Comparison of ENCODE assay signal across 14 cellular contexts in genomic region chr2:109702250-109702985, GRCh38.
DNase-seq lines count a peak whose midpoint lies in the region; ATAC-seq and TF ChIP-seq lines count a peak whose summit lies in the region.
"Had no signal": no experiment of that assay in that cellular context is flagged by ENCODE, and none has a peak within 500 bp of the region (broad histone marks: within the 10 kb centered on the region; RNA-seq: fewer than 3 reads in every experiment).

No MANE protein-coding gene starts in this region.

- CTCF ChIA-PET in CD8-positive, alpha-beta T cell (lab: Charles Lee) = no interaction called here

- no peak for ATAC-seq in CD8-positive, alpha-beta T cell
- ATAC-seq: Right ventricle myocardium inferior; stimulated activated memory B cell treated with anti-CD40 and anti-IgM and Interleukin-4, amounts not matched to agents 10 μg/mL and 1 μg/mL and 100 μg/mL, for 72 hours had no signal

- H3K27ac Mint-ChIP-seq in CD8-positive, alpha-beta T cell = no peak overlapping the region
- H3K27ac Mint-ChIP-seq: activated naive CD8-positive, alpha-beta T cell; B cell; stimulated activated memory B cell treated with anti-CD40 and anti-IgM and Interleukin-4, amounts not matched to agents 10 μg/mL and 1 μg/mL and 100 μg/mL, for 72 hours had no signal

- peaks cover 0 to 4% (median 2%) of the 10 kb centered on the region in 4 donors for H3K4me1 ChIP-seq in liver (ENCODE audit: control insufficient read depth in 4 of 4, insufficient read depth in 4 of 4, low read length in 3 of 4)
- H3K4me1 ChIP-seq in CD8-positive, alpha-beta T cell (ENCODE audit: insufficient read depth, low read length) = no peaks in the 10 kb centered on the region

- H3K4me3 ChIP-seq in AG09309 (ENCODE audit: control insufficient read depth, low read depth, low read length) (no peak overlapping the region), choroid plexus epithelial cell (ENCODE audit: low read depth, low read length) (no peak overlapping the region), liver (ENCODE audit: low read depth in 1 of 3, low read length in 3 of 3) (no peak overlapping the region), dorsolateral prefrontal cortex (no peak overlapping the region)
- H3K4me3 ChIP-seq in CD8-positive, alpha-beta T cell (ENCODE audit: low read depth, low read length) = no peak overlapping the region

- H3K27me3 Mint-ChIP-seq in CD8-positive, alpha-beta T cell (ENCODE audit: low read depth) = peaks cover 27% of the 10 kb centered on the region

- intact Hi-C loops in dorsolateral prefrontal cortex (cut with DNase I) = no loop called here
- intact Hi-C loops in CD8-positive, alpha-beta T cell (cut with DNase I, micrococcal nuclease) = no loop called here

- 52% methylated on average over 9 of the region's 9 CpGs for WGBS in liver

- TF ChIP-seq CTCF in AG09309 (IDR thresholded peaks at IDR 0.05; ENCODE audit: control insufficient read depth, insufficient read depth, low read depth, low read length, missing control alignments) (no peak), choroid plexus epithelial cell (conservative IDR thresholded peaks at IDR 0.05; ENCODE audit: low read depth, low read length) (no peak), liver (IDR thresholded peaks at IDR 0.05; ENCODE audit: low read depth, low read length, missing input control) (no peak), dorsolateral prefrontal cortex (IDR thresholded peaks at IDR 0.05 in 54 of 56, conservative IDR thresholded peaks at IDR 0.05 in 2 of 56; ENCODE audit: low read depth in 1 of 56, partially characterized antibody in 56 of 56) (no peak)
- no peak for TF ChIP-seq CTCF in CD8-positive, alpha-beta T cell (IDR thresholded peaks at IDR 0.05)

- H3K9me3 ChIP-seq in liver (ENCODE audit: control insufficient read depth in 4 of 4, low read length in 3 of 4) = no peaks in the 10 kb centered on the region
- H3K9me3 ChIP-seq in CD8-positive, alpha-beta T cell (ENCODE audit: low read length) = no peaks in the 10 kb centered on the region

- H3K27ac ChIP-seq in liver (ENCODE audit: low read depth in 1 of 2, low read length in 2 of 2) (peak overlapping the region; percentile 0 to 33), dorsolateral prefrontal cortex (no peak overlapping the region)
- no peak overlapping the region for H3K27ac ChIP-seq in CD8-positive, alpha-beta T cell (ENCODE audit: low read depth, low read length)

- POLR2A ChIA-PET in CD8-positive, alpha-beta T cell (lab: Charles Lee) = no interaction called here

- TF ChIP-seq RAD21 in liver (IDR thresholded peaks at IDR 0.05) = no peak

- H3K36me3 Mint-ChIP-seq in CD8-positive, alpha-beta T cell = no peaks in the 10 kb centered on the region
- H3K36me3 Mint-ChIP-seq: activated naive CD8-positive, alpha-beta T cell; stimulated activated memory B cell treated with anti-CD40 and anti-IgM and Interleukin-4, amounts not matched to agents 10 μg/mL and 1 μg/mL and 100 μg/mL, for 72 hours had no signal

- no peak overlapping the region for H3K4me3 Mint-ChIP-seq in CD8-positive, alpha-beta T cell
- H3K4me3 Mint-ChIP-seq: activated naive CD8-positive, alpha-beta T cell; B cell; stimulated activated memory B cell treated with anti-CD40 and anti-IgM and Interleukin-4, amounts not matched to agents 10 μg/mL and 1 μg/mL and 100 μg/mL, for 72 hours had no signal

- no peaks in the 10 kb centered on the region for H3K9me3 Mint-ChIP-seq in CD8-positive, alpha-beta T cell
- H3K9me3 Mint-ChIP-seq: stimulated activated memory B cell treated with anti-CD40 and anti-IgM and Interleukin-4, amounts not matched to agents 10 μg/mL and 1 μg/mL and 100 μg/mL, for 72 hours had no signal

- DNase-seq in AG09309 (ENCODE audit: low read depth) = peak; percentile 56
- peak; percentile 76 for DNase-seq in LoVo (ENCODE audit: low spot score)
- peak; percentile 92 for DNase-seq in choroid plexus epithelial cell (ENCODE audit: low read depth)
- DNase-seq in NCI-H1048 (lab: John Stamatoyannopoulos, UW) = no peak
- DNase-seq in dorsolateral prefrontal cortex = no peak
- DNase-seq in epidermal melanocyte (ENCODE audit: insufficient read length, low spot score) = no peak
- DNase-seq in CD8-positive, alpha-beta T cell = no peak
- DNase-seq: activated CD4-positive, alpha-beta T cell treated with anti-CD3 and anti-CD28 coated beads for 1 hour; NCI-H2081 treated with DMSO at 0.1 percent for 48 hours had no signal

- H3K36me3 ChIP-seq in liver (ENCODE audit: control insufficient read depth in 4 of 4, insufficient read depth in 3 of 4, low read depth in 1 of 4, low read length in 3 of 4) = no peaks in the 10 kb centered on the region
- no peaks in the 10 kb centered on the region for H3K36me3 ChIP-seq in CD8-positive, alpha-beta T cell (ENCODE audit: insufficient read depth, low read length)

- H3K9ac ChIP-seq in liver (ENCODE audit: low read depth in 1 of 2, low read length in 2 of 2) = no peak overlapping the region

- H3K4me1 Mint-ChIP-seq in CD8-positive, alpha-beta T cell (ENCODE audit: low read depth) = no peaks in the 10 kb centered on the region
- H3K4me1 Mint-ChIP-seq: B cell; stimulated activated memory B cell treated with anti-CD40 and anti-IgM and Interleukin-4, amounts not matched to agents 10 μg/mL and 1 μg/mL and 100 μg/mL, for 72 hours had no signal

- no peaks in the 10 kb centered on the region for H3K27me3 ChIP-seq in liver (ENCODE audit: control insufficient read depth in 4 of 4, insufficient read depth in 4 of 4, low read length in 3 of 4)
- peaks cover 0 to 9% (median 0%) of the 10 kb centered on the region in 45 donors for H3K27me3 ChIP-seq in dorsolateral prefrontal cortex
- no peaks in the 10 kb centered on the region for H3K27me3 ChIP-seq in CD8-positive, alpha-beta T cell (ENCODE audit: insufficient read depth, low read length)

TF ChIP-seq in liver, 16 proteins besides CTCF, POLR2A, EP300 and RAD21:
- TF ChIP-seq JUND (IDR thresholded peaks at IDR 0.05) (no peak), HNF4A (conservative IDR thresholded peaks at IDR 0.05) (peak in 1 of 2 donors; percentile 19), ATF3 (IDR thresholded peaks at IDR 0.05) (no peak), FOXA1 (IDR thresholded peaks at IDR 0.05) (no peak), SP1 (IDR thresholded peaks at IDR 0.05) (no peak), GABPA (IDR thresholded peaks at IDR 0.05 in 1 of 2, conservative IDR thresholded peaks at IDR 0.05 in 1 of 2) (no peak), TAF1 (conservative IDR thresholded peaks at IDR 0.05) (no peak), RXRA (IDR thresholded peaks at IDR 0.05) (peak in 1 of 2 donors; percentile 14), MAX (IDR thresholded peaks at IDR 0.05) (no peak), REST (IDR thresholded peaks at IDR 0.05) (no peak)
TF ChIP-seq in liver: peak in this region for 2.

Comparison
In these comparisons a context has a peak if more than half of its experiments do, and no peak if none do; other contexts are left out.
1. DNase-seq: peak in AG09309 (single experiment), LoVo (single experiment) and choroid plexus epithelial cell (single experiment); none in NCI-H1048 (single experiment), dorsolateral prefrontal cortex (0 of 10), epidermal melanocyte (single experiment) and CD8-positive, alpha-beta T cell (0 of 7).
2. H3K27ac ChIP-seq: peak in liver (2 of 2); none in dorsolateral prefrontal cortex (0 of 59) and CD8-positive, alpha-beta T cell (single experiment).